23 cellular contexts compared by ENCODE assay signal in genomic region chr7:6170571-6171531, GRCh38.
DNase-seq lines count a peak whose midpoint lies in the region; ATAC-seq, FAIRE-seq and TF ChIP-seq lines count a peak whose summit lies in the region.
"Had no signal": no experiment of that assay in that cellular context is flagged by ENCODE, and none has a peak within 500 bp of the region (broad histone marks: within the 10 kb centered on the region; RNA-seq: fewer than 3 reads in every experiment).

No MANE protein-coding gene starts in this region.

- dilution Hi-C loops in IMR-90 (cut with HindIII; ENCODE audit: low sequenced_read_pairs, unreplicated experiment): no loop called here

- H4K91ac ChIP-seq in IMR-90 (ENCODE audit: insufficient read depth, low read depth, low read length): no peak overlapping the region
- H4K91ac ChIP-seq in H1 (replicated peaks; ENCODE audit: insufficient read length, low read length): peak overlapping the region; percentile 74

- peaks cover 30% of the 10 kb centered on the region for H3K36me3 ChIP-seq in IMR-90 (ENCODE audit: control insufficient read depth, insufficient read depth, low read length)
- H3K36me3 ChIP-seq in H1 (ENCODE audit: control insufficient read depth in 2 of 4, insufficient read depth in 4 of 4, low read length in 3 of 4): peaks cover 0 to 6% (median 0%) of the 10 kb centered on the region in 4 experiments; a peak in 2 of 8 replicates

- BruUV-seq in IMR-90 (replicated peaks; lab: Mats Ljungman, UMichigan): no TSS peak

- H3K27ac Mint-ChIP-seq in activated naive CD4-positive, alpha-beta T cell treated with anti-CD3 and anti-CD28 coated beads, Interleukin-2, amount 50 U/mL, for 24 hours: no peak overlapping the region
- no peak overlapping the region for H3K27ac Mint-ChIP-seq in stimulated activated memory B cell treated with anti-CD40 and anti-IgM and Interleukin-4, amounts not matched to agents 10 μg/mL and 1 μg/mL and 100 μg/mL, for 72 hours
- H3K27ac Mint-ChIP-seq in endothelial cell (ENCODE audit: unreplicated experiment): no peak overlapping the region
- H3K27ac Mint-ChIP-seq: activated T-helper 2 cell treated with anti-CD3 and anti-CD28 coated beads, Interferon-gamma antibody, Interleukin-2, Interleukin-4, amounts not matched to agents 10 μg/mL and 5 μg/mL and 100 μg/mL, durations not matched to agents 14 hours and 24 hours and 36 hours had no signal

- no peak for TF ChIP-seq RAD21 in IMR-90 (IDR thresholded peaks at IDR 0.05; ENCODE audit: low read length)
- no peak for TF ChIP-seq RAD21 in H1 (IDR thresholded peaks at IDR 0.05 in 1 of 2, conservative IDR thresholded peaks at IDR 0.05 in 1 of 2; ENCODE audit: low read depth in 2 of 2, low read length in 2 of 2)

- no peak overlapping the region for H3K27ac ChIP-seq in IMR-90 (ENCODE audit: insufficient read depth, low read length)
- H3K27ac ChIP-seq in H1 (ENCODE audit: low read depth, low read length): 0 out of 2 replicates have a peak overlapping the region, but pooled peaks have one; percentile 8
- H3K27ac ChIP-seq: coronary artery, foreskin keratinocyte, HL-60, upper lobe of left lung, VCaP had no signal

- no peak overlapping the region for H2AK9ac ChIP-seq in IMR-90 (replicated peaks; ENCODE audit: low read depth, low read length, poor library complexity)

- no peak overlapping the region for H3K23ac ChIP-seq in IMR-90 (ENCODE audit: low read depth, low read length)
- H3K23ac ChIP-seq in H1 (ENCODE audit: insufficient read length): no peak overlapping the region

- no peak for TF ChIP-seq CTCF in IMR-90 (conservative IDR thresholded peaks at IDR 0.05; ENCODE audit: low read depth, low read length)
- TF ChIP-seq CTCF in H1 (IDR thresholded peaks at IDR 0.05; ENCODE audit: control extremely low read depth in 1 of 3, insufficient read depth in 1 of 3, low read depth in 1 of 3, low read length in 3 of 3): no peak
- TF ChIP-seq CTCF in endothelial cell (IDR thresholded peaks at IDR 0.05; ENCODE audit: unreplicated experiment): no peak

- no peak overlapping the region for H2BK120ac ChIP-seq in IMR-90 (ENCODE audit: low read depth, low read length)
- no peak overlapping the region for H2BK120ac ChIP-seq in H1 (replicated peaks; ENCODE audit: low read depth, low read length)

- TF ChIP-seq POLR2A in IMR-90 (IDR thresholded peaks at IDR 0.05; ENCODE audit: low read depth, low read length) (no peak), H1 (IDR thresholded peaks at IDR 0.05; ENCODE audit: control extremely low read depth in 1 of 2, low read depth in 2 of 2, low read length in 2 of 2) (no peak)

- no peak overlapping the region for H3K4me2 ChIP-seq in IMR-90 (ENCODE audit: low read depth, low read length)
- H3K4me2 ChIP-seq in H1 (ENCODE audit: insufficient read depth in 1 of 2, low read depth in 2 of 2, low read length in 2 of 2): peak overlapping the region in 1 of 2 experiments; percentile 25; a peak in 1 of 4 replicates

- H2BK20ac ChIP-seq in IMR-90 (ENCODE audit: low read depth, low read length) (no peak overlapping the region), H1 (ENCODE audit: low read length) (no peak overlapping the region)

- H3K56ac ChIP-seq in IMR-90 (ENCODE audit: extremely low read depth, insufficient read depth, low read length) (no peak overlapping the region), H1 (replicated peaks; ENCODE audit: insufficient read length, low read depth, low read length) (no peak overlapping the region)

- no peak for TF ChIP-seq EP300 in H1 (IDR thresholded peaks at IDR 0.05; ENCODE audit: borderline replicate concordance in 1 of 2, low read depth in 2 of 2, low read length in 2 of 2)

- H3K9me3 Mint-ChIP-seq in activated naive CD4-positive, alpha-beta T cell treated with anti-CD3 and anti-CD28 coated beads, Interleukin-2, amount 50 U/mL, for 24 hours: no peaks in the 10 kb centered on the region
- H3K9me3 Mint-ChIP-seq in stimulated activated memory B cell treated with anti-CD40 and anti-IgM and Interleukin-4, amounts not matched to agents 10 μg/mL and 1 μg/mL and 100 μg/mL, for 72 hours: no peaks in the 10 kb centered on the region
- no peaks in the 10 kb centered on the region for H3K9me3 Mint-ChIP-seq in endothelial cell (ENCODE audit: unreplicated experiment)
- H3K9me3 Mint-ChIP-seq: activated T-helper 2 cell treated with anti-CD3 and anti-CD28 coated beads, Interferon-gamma antibody, Interleukin-2, Interleukin-4, amounts not matched to agents 10 μg/mL and 5 μg/mL and 100 μg/mL, durations not matched to agents 14 hours and 24 hours and 36 hours; neural crest cell had no signal

- H3K9ac ChIP-seq in IMR-90 (ENCODE audit: low read depth, low read length): no peak overlapping the region
- H3K9ac ChIP-seq in H1 (replicated peaks in 1 of 4; ENCODE audit: extremely low read depth in 1 of 4, low read depth in 3 of 4, low read length in 3 of 4): no peak overlapping the region

- no peak overlapping the region for H4K5ac ChIP-seq in IMR-90 (ENCODE audit: low read depth, low read length)
- no peak overlapping the region for H4K5ac ChIP-seq in H1 (ENCODE audit: insufficient read length, low read depth, low read length)

- H3K36me3 Mint-ChIP-seq in activated naive CD4-positive, alpha-beta T cell treated with anti-CD3 and anti-CD28 coated beads, Interleukin-2, amount 50 U/mL, for 24 hours: no peaks in the 10 kb centered on the region
- H3K36me3 Mint-ChIP-seq in stimulated activated memory B cell treated with anti-CD40 and anti-IgM and Interleukin-4, amounts not matched to agents 10 μg/mL and 1 μg/mL and 100 μg/mL, for 72 hours: peaks cover 11% of the 10 kb centered on the region
- peaks cover 30% of the 10 kb centered on the region for H3K36me3 Mint-ChIP-seq in endothelial cell (ENCODE audit: low read depth, unreplicated experiment)

- in situ Hi-C loops in IMR-90 (cut with MboI; ENCODE audit: low sequenced_read_pairs): no loop called here

- POLR2A ChIA-PET in IMR-90 (lab: Charles Lee; ENCODE audit: unreplicated experiment) (no interaction called here), H1 (lab: Charles Lee; ENCODE audit: partially characterized antibody) (interaction anchor here (0.6 kb wide), 1 partner anchor 140 kb away, joined by 3 read pairs; the partner anchor contains the start of gene ANKRD61)

- H3K4me1 Mint-ChIP-seq in activated naive CD4-positive, alpha-beta T cell treated with anti-CD3 and anti-CD28 coated beads, Interleukin-2, amount 50 U/mL, for 24 hours: no peaks in the 10 kb centered on the region
- H3K4me1 Mint-ChIP-seq in stimulated activated memory B cell treated with anti-CD40 and anti-IgM and Interleukin-4, amounts not matched to agents 10 μg/mL and 1 μg/mL and 100 μg/mL, for 72 hours: peaks cover 14% of the 10 kb centered on the region
- peaks cover 18% of the 10 kb centered on the region for H3K4me1 Mint-ChIP-seq in endothelial cell (ENCODE audit: unreplicated experiment)

- H3K9me3 ChIP-seq in IMR-90 (ENCODE audit: control insufficient read depth, insufficient read depth, low read length) (no peaks in the 10 kb centered on the region), H1 (ENCODE audit: insufficient read depth in 2 of 2, low read depth in 1 of 2, low read length in 1 of 2) (no peaks in the 10 kb centered on the region)
- H3K9me3 ChIP-seq: HAP-1, upper lobe of left lung had no signal

- H2BK12ac ChIP-seq in H1 (ENCODE audit: low read depth, low read length): 0 out of 2 replicates have a peak overlapping the region, but pooled peaks have one; percentile 27

- H3K79me1 ChIP-seq in IMR-90 (ENCODE audit: low read depth in 1 of 2, low read length in 2 of 2): peaks cover 0 to 40% of the 10 kb centered on the region in 2 experiments; a peak in 3 of 4 replicates
- no peaks in the 10 kb centered on the region for H3K79me1 ChIP-seq in H1 (ENCODE audit: low read depth, low read length)

- peak overlapping the region; percentile 11 for H2AFZ ChIP-seq in IMR-90 (replicated peaks; ENCODE audit: low read length, poor library complexity)
- no peak overlapping the region for H2AFZ ChIP-seq in H1 (ENCODE audit: low read length)

- FAIRE-seq in H1 (lab: Jason Lieb, UNC): no peak
- FAIRE-seq: endothelial cell of umbilical vein, GM19239, keratinocyte had no signal

- H2BK5ac ChIP-seq in IMR-90 (ENCODE audit: low read depth, low read length, poor library complexity, severe bottlenecking) (no peak overlapping the region), H1 (ENCODE audit: low read depth, low read length) (peak overlapping the region; percentile 46)

- no peak overlapping the region for H4K8ac ChIP-seq in IMR-90 (ENCODE audit: low read depth in 2 of 2, low read length in 2 of 2)
- H4K8ac ChIP-seq in H1 (ENCODE audit: extremely low read depth, insufficient read depth, low read length): peak overlapping the region; percentile 88

- no peaks in the 10 kb centered on the region for H3K27me3 ChIP-seq in IMR-90 (ENCODE audit: control insufficient read depth, insufficient read depth, low read length)
- no peaks in the 10 kb centered on the region for H3K27me3 ChIP-seq in H1 (replicated peaks in 1 of 4; ENCODE audit: control insufficient read depth in 3 of 4, extremely low read depth in 1 of 4, insufficient read depth in 3 of 4, low read length in 3 of 4)
- H3K27me3 ChIP-seq: foreskin keratinocyte, upper lobe of left lung had no signal

- H3K4me1 ChIP-seq in IMR-90 (ENCODE audit: control insufficient read depth, insufficient read depth, low read length) (peaks cover 3% of the 10 kb centered on the region), H1 (replicated peaks in 1 of 4; ENCODE audit: control insufficient read depth in 3 of 4, insufficient read depth in 4 of 4, low read length in 3 of 4) (peaks cover 0 to 20% (median 12%) of the 10 kb centered on the region in 4 experiments; a peak in 5 of 7 replicates)
- H3K4me1 ChIP-seq: foreskin keratinocyte, HAP-1 had no signal

- no peak overlapping the region for H2BK15ac ChIP-seq in IMR-90 (ENCODE audit: low read depth, low read length)
- no peak overlapping the region for H2BK15ac ChIP-seq in H1 (ENCODE audit: low read length)

- no peak overlapping the region for H3K4me3 ChIP-seq in IMR-90 (ENCODE audit: insufficient read depth, low read depth, low read length)
- H3K4me3 ChIP-seq in H1 (ENCODE audit: extremely low read depth in 1 of 4, insufficient read depth in 2 of 4, low read depth in 3 of 4, low read length in 4 of 4): no peak overlapping the region
- H3K4me3 ChIP-seq: coronary artery, HAP-1 had no signal

- peaks cover 7% of the 10 kb centered on the region; the same call in 1 of the 2 replicates for H3K9me1 ChIP-seq in IMR-90 (ENCODE audit: insufficient read depth, low read length)

- no peak overlapping the region for H2AK5ac ChIP-seq in IMR-90 (ENCODE audit: low read depth, low read length)
- peak overlapping the region; percentile 53; the same call in 1 of the 2 replicates for H2AK5ac ChIP-seq in H1 (ENCODE audit: low read depth, low read length)

- H3K79me2 ChIP-seq in H1 (ENCODE audit: control insufficient read depth in 1 of 2, insufficient read depth in 2 of 2, low read length in 2 of 2): no peaks in the 10 kb centered on the region

- WGBS in IMR-90 (ENCODE audit: extremely low coverage in 2 of 2, insufficient read length in 1 of 2), 2 experiments: 83% methylated on average over 32 of the region's 59 CpGs; no CpG with 5 or more reads in 1 of the 2 experiments
- WGBS in H1 (ENCODE audit: extremely low coverage in 1 of 2, insufficient coverage in 1 of 2, insufficient read length in 1 of 2, insufficient replicate concordance in 2 of 2, low coverage in 1 of 2, low lambda C conversion rate in 2 of 2, missing lambda C conversion rate in 1 of 2), 2 experiments: 93% methylated on average over 50 of the region's 59 CpGs; no CpG with 5 or more reads in 1 of the 2 experiments

- CTCF ChIA-PET in IMR-90 (lab: Yijun Ruan, JAX) (interaction anchor here (1.0 kb wide), 1 partner anchor 10 kb away, joined by 3 read pairs; no protein-coding TSS in a partner anchor), H1 (lab: Charles Lee; ENCODE audit: partially characterized antibody) (interaction anchor here (0.6 to 3.0 kb wide), 6 partner anchors 9 to 153 kb away, joined by 3 to 18 read pairs (median 4); no protein-coding TSS in a partner anchor)

- DNase-seq in activated naive CD4-positive, alpha-beta T cell treated with anti-CD3 and anti-CD28 coated beads, Interleukin-2, amount 50 U/mL, for 16 hours: no peak
- DNase-seq in IMR-90 (no peak), H1 (ENCODE audit: low read depth in 1 of 2, low spot score in 2 of 2) (no peak), endothelial cell (ENCODE audit: low spot score) (no peak), mucosa of gallbladder (ENCODE audit: low spot score) (no peak)
- DNase-seq: activated CD8-positive, alpha-beta memory T cell treated with anti-CD3 and anti-CD28 coated beads for 24 hours; foreskin keratinocyte; hippocampal formation; NCI-H2081 treated with DMSO at 0.1 percent for 48 hours; NCI-H510A treated with DMSO at 0.1 percent for 48 hours had no signal

- ATAC-seq in IMR-90 (ENCODE audit: low read depth) (no peak), GM21447 (IDR thresholded peaks at IDR 0.05; ENCODE audit: unreplicated experiment) (no peak)
- ATAC-seq in stimulated activated memory B cell treated with anti-CD40 and anti-IgM and Interleukin-4, amounts not matched to agents 10 μg/mL and 1 μg/mL and 100 μg/mL, for 72 hours: no peak
- ATAC-seq: foreskin keratinocyte had no signal

- H4K20me1 ChIP-seq in IMR-90 (ENCODE audit: insufficient read depth, low read length) (no peaks in the 10 kb centered on the region), H1 (replicated peaks in 1 of 2; ENCODE audit: control insufficient read depth in 1 of 2, insufficient read depth in 2 of 2, low read length in 2 of 2) (peaks cover 0 to 1% of the 10 kb centered on the region in 2 experiments)

- H3K27me3 Mint-ChIP-seq in activated naive CD4-positive, alpha-beta T cell treated with anti-CD3 and anti-CD28 coated beads, Interleukin-2, amount 50 U/mL, for 24 hours: no peaks in the 10 kb centered on the region
- H3K27me3 Mint-ChIP-seq in stimulated activated memory B cell treated with anti-CD40 and anti-IgM and Interleukin-4, amounts not matched to agents 10 μg/mL and 1 μg/mL and 100 μg/mL, for 72 hours: no peaks in the 10 kb centered on the region
- H3K27me3 Mint-ChIP-seq in endothelial cell (ENCODE audit: unreplicated experiment): peaks cover 10% of the 10 kb centered on the region

- no peaks in the 10 kb centered on the region for H3K23me2 ChIP-seq in H1 (ENCODE audit: low read depth, low read length)

- peak overlapping the region; percentile 11 for H3K4me3 Mint-ChIP-seq in activated naive CD4-positive, alpha-beta T cell treated with anti-CD3 and anti-CD28 coated beads, Interleukin-2, amount 50 U/mL, for 24 hours
- peak overlapping the region; percentile 18 for H3K4me3 Mint-ChIP-seq in stimulated activated memory B cell treated with anti-CD40 and anti-IgM and Interleukin-4, amounts not matched to agents 10 μg/mL and 1 μg/mL and 100 μg/mL, for 72 hours
- no peak overlapping the region for H3K4me3 Mint-ChIP-seq in endothelial cell (ENCODE audit: unreplicated experiment)
- H3K4me3 Mint-ChIP-seq: neural crest cell had no signal

- H3K14ac ChIP-seq in IMR-90 (replicated peaks; ENCODE audit: low read depth, low read length) (no peak overlapping the region), H1 (ENCODE audit: insufficient read length) (no peak overlapping the region)

- H3K4ac ChIP-seq in IMR-90 (ENCODE audit: low read depth, low read length) (no peak overlapping the region; the same call in 1 of the 2 replicates), H1 (replicated peaks; ENCODE audit: insufficient read length, low read depth, low read length) (no peak overlapping the region)

- intact Hi-C loops in IMR-90 (cut with micrococcal nuclease): no loop called here

- H3K18ac ChIP-seq in IMR-90 (ENCODE audit: low read depth, low read length) (no peak overlapping the region), H1 (ENCODE audit: extremely low read depth, low read length) (no peak overlapping the region)
